11 cellular contexts compared by ENCODE assay signal in the genomic region with DNA sequence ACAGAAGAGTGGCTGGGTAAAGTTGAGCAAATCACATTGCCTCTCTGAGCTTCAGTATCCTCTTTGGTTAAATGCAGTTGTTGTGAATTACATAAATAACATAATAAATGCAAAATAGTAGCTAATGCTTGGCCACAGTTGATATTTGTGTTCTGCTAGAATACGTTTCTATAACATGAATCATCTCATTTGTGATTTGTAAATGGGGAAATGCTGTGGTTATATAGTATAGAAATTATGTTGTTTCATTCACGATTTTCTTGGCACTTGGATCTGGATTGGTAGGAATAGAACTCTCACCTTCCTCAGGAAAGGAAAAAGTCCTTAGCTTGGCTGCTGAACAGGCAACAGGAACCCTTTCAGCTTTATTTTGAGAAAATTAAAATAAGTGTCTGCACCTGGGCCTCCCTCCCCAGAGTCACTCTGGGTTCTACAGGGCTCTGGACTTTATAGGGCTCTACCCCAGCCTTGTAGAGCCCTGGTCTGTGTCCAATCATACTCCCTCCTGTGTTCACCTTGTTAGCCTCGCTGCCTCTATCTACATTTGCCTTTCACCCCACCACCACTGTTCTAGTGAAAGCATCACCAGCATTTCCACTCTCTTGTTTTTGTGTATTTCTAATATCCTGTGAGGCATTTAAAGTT.
DNase-seq lines count a peak whose midpoint lies in the region; ATAC-seq lines count a peak whose summit lies in the region.
"Had no signal": no experiment of that assay in that cellular context is flagged by ENCODE, and none has a peak within 500 bp of the region (broad histone marks: within the 10 kb centered on the region; RNA-seq: fewer than 3 reads in every experiment).

No MANE protein-coding gene starts in this region.

- H3K27ac Mint-ChIP-seq in activated naive CD8-positive, alpha-beta T cell treated with anti-CD3 and anti-CD28 coated beads, Interleukin-2, amount 10 ng/mL, durations not matched to agents 7 days and 5 days: peak overlapping the region; percentile 83
- H3K27ac Mint-ChIP-seq in stimulated activated naive B cell treated with anti-CD40 and anti-IgM and Interleukin-4, amounts not matched to agents 10 μg/mL and 1 μg/mL and 100 μg/mL, for 72 hours: peak overlapping the region; percentile 84
- no peak overlapping the region for H3K27ac Mint-ChIP-seq in activated T-helper 2 cell treated with anti-CD3 and anti-CD28 coated beads, Interferon-gamma antibody, Interleukin-2, Interleukin-4, amounts not matched to agents 10 μg/mL and 5 μg/mL and 100 μg/mL, durations not matched to agents 14 hours and 24 hours and 36 hours

- no peak for DNase-seq in activated T-cell treated with anti-CD3 and anti-CD28 coated beads, Interleukin-2, amount 50 U/mL, for 4 hours
- DNase-seq in activated T-cell treated with anti-CD3 and anti-CD28 coated beads for 4 hours (no peak), midbrain (lab: John Stamatoyannopoulos, UW) (no peak)
- DNase-seq in activated naive CD8-positive, alpha-beta T cell treated with anti-CD3 and anti-CD28 coated beads, Interleukin-2, amount 10 ng/mL, durations not matched to agents 7 days and 5 days: no peak
- no peak for DNase-seq in stimulated activated naive B cell treated with anti-CD40 and anti-IgM and Interleukin-4, amounts not matched to agents 10 μg/mL and 1 μg/mL and 100 μg/mL, for 72 hours
- no peak for DNase-seq in central memory CD4-positive, alpha-beta T cell
- no peak for DNase-seq in activated T-helper 2 cell treated with anti-CD3 and anti-CD28 coated beads, Interferon-gamma antibody, Interleukin-2, Interleukin-4, amounts not matched to agents 10 μg/mL and 5 μg/mL and 100 μg/mL, durations not matched to agents 14 hours and 24 hours and 36 hours (ENCODE audit: low spot score)
- DNase-seq: NCI-H2029, upper lobe of right lung had no signal

- peak overlapping the region; percentile 80 for H3K4me3 Mint-ChIP-seq in activated T-cell treated with anti-CD3 and anti-CD28 coated beads, Interleukin-2, amount 50 U/mL, for 4 hours
- H3K4me3 Mint-ChIP-seq in activated naive CD8-positive, alpha-beta T cell treated with anti-CD3 and anti-CD28 coated beads, Interleukin-2, amount 10 ng/mL, durations not matched to agents 7 days and 5 days: peak overlapping the region; percentile 79
- H3K4me3 Mint-ChIP-seq in stimulated activated naive B cell treated with anti-CD40 and anti-IgM and Interleukin-4, amounts not matched to agents 10 μg/mL and 1 μg/mL and 100 μg/mL, for 72 hours: peak overlapping the region; percentile 89 to 91
- no peak overlapping the region for H3K4me3 Mint-ChIP-seq in activated T-helper 2 cell treated with anti-CD3 and anti-CD28 coated beads, Interferon-gamma antibody, Interleukin-2, Interleukin-4, amounts not matched to agents 10 μg/mL and 5 μg/mL and 100 μg/mL, durations not matched to agents 14 hours and 24 hours and 36 hours (ENCODE audit: low read depth)

- POLR2A ChIA-PET in activated naive CD8-positive, alpha-beta T cell treated with anti-CD3 and anti-CD28 coated beads, Interleukin-2, amount 10 ng/mL, durations not matched to agents 7 days and 5 days (lab: Charles Lee): interaction anchor here (0.5 kb wide), 1 partner anchor 320 kb away, joined by 6 read pairs; no protein-coding TSS in a partner anchor

- H3K4me1 Mint-ChIP-seq in activated T-cell treated with anti-CD3 and anti-CD28 coated beads, Interleukin-2, amount 50 U/mL, for 4 hours (ENCODE audit: low read depth): peaks cover 69% of the 10 kb centered on the region
- H3K4me1 Mint-ChIP-seq in activated naive CD8-positive, alpha-beta T cell treated with anti-CD3 and anti-CD28 coated beads, Interleukin-2, amount 10 ng/mL, durations not matched to agents 7 days and 5 days: peaks cover 32% of the 10 kb centered on the region
- peaks cover 28 to 56% of the 10 kb centered on the region in 2 donors for H3K4me1 Mint-ChIP-seq in stimulated activated naive B cell treated with anti-CD40 and anti-IgM and Interleukin-4, amounts not matched to agents 10 μg/mL and 1 μg/mL and 100 μg/mL, for 72 hours
- peaks cover 48% of the 10 kb centered on the region for H3K4me1 Mint-ChIP-seq in activated T-helper 2 cell treated with anti-CD3 and anti-CD28 coated beads, Interferon-gamma antibody, Interleukin-2, Interleukin-4, amounts not matched to agents 10 μg/mL and 5 μg/mL and 100 μg/mL, durations not matched to agents 14 hours and 24 hours and 36 hours (ENCODE audit: low read depth)

- intact Hi-C loops in activated T-helper 2 cell treated with anti-CD3 and anti-CD28 coated beads, Interferon-gamma antibody, Interleukin-2, Interleukin-4, amounts not matched to agents 10 μg/mL and 5 μg/mL and 100 μg/mL, durations not matched to agents 14 hours and 24 hours and 36 hours (cut with micrococcal nuclease): loop anchor here (5.0 to 10.0 kb wide), 2 partner anchors 34 to 1778 kb away; a partner anchor contains a TSS

- no peaks in the 10 kb centered on the region for H3K36me3 Mint-ChIP-seq in activated T-cell treated with anti-CD3 and anti-CD28 coated beads, Interleukin-2, amount 50 U/mL, for 4 hours (ENCODE audit: insufficient read depth)
- peaks cover 19% of the 10 kb centered on the region for H3K36me3 Mint-ChIP-seq in activated naive CD8-positive, alpha-beta T cell treated with anti-CD3 and anti-CD28 coated beads, Interleukin-2, amount 10 ng/mL, durations not matched to agents 7 days and 5 days
- peaks cover 44 to 52% of the 10 kb centered on the region in 2 donors for H3K36me3 Mint-ChIP-seq in stimulated activated naive B cell treated with anti-CD40 and anti-IgM and Interleukin-4, amounts not matched to agents 10 μg/mL and 1 μg/mL and 100 μg/mL, for 72 hours
- no peaks in the 10 kb centered on the region for H3K36me3 Mint-ChIP-seq in activated T-helper 2 cell treated with anti-CD3 and anti-CD28 coated beads, Interferon-gamma antibody, Interleukin-2, Interleukin-4, amounts not matched to agents 10 μg/mL and 5 μg/mL and 100 μg/mL, durations not matched to agents 14 hours and 24 hours and 36 hours (ENCODE audit: low read depth)

- H3K27me3 Mint-ChIP-seq in activated T-cell treated with anti-CD3 and anti-CD28 coated beads, Interleukin-2, amount 50 U/mL, for 4 hours (ENCODE audit: low read depth): no peaks in the 10 kb centered on the region
- no peaks in the 10 kb centered on the region for H3K27me3 Mint-ChIP-seq in activated naive CD8-positive, alpha-beta T cell treated with anti-CD3 and anti-CD28 coated beads, Interleukin-2, amount 10 ng/mL, durations not matched to agents 7 days and 5 days
- H3K27me3 Mint-ChIP-seq in stimulated activated naive B cell treated with anti-CD40 and anti-IgM and Interleukin-4, amounts not matched to agents 10 μg/mL and 1 μg/mL and 100 μg/mL, for 72 hours: no peaks in the 10 kb centered on the region
- H3K27me3 Mint-ChIP-seq in activated T-helper 2 cell treated with anti-CD3 and anti-CD28 coated beads, Interferon-gamma antibody, Interleukin-2, Interleukin-4, amounts not matched to agents 10 μg/mL and 5 μg/mL and 100 μg/mL, durations not matched to agents 14 hours and 24 hours and 36 hours (ENCODE audit: low read depth): no peaks in the 10 kb centered on the region

- ATAC-seq in activated T-cell treated with anti-CD3 and anti-CD28 coated beads, Interleukin-2, amount 50 U/mL, for 4 hours: no peak
- peak; percentile 20 for ATAC-seq in HG02981 (IDR thresholded peaks at IDR 0.05; ENCODE audit: unreplicated experiment)
- ATAC-seq in activated naive CD8-positive, alpha-beta T cell treated with anti-CD3 and anti-CD28 coated beads, Interleukin-2, amount 10 ng/mL, durations not matched to agents 7 days and 5 days (ENCODE audit: low read depth): no peak
- no peak for ATAC-seq in stimulated activated naive B cell treated with anti-CD40 and anti-IgM and Interleukin-4, amounts not matched to agents 10 μg/mL and 1 μg/mL and 100 μg/mL, for 72 hours (replicated peaks)
- ATAC-seq: Panc1, upper lobe of right lung had no signal

- no peaks in the 10 kb centered on the region for H3K9me3 Mint-ChIP-seq in activated T-cell treated with anti-CD3 and anti-CD28 coated beads, Interleukin-2, amount 50 U/mL, for 4 hours
- H3K9me3 Mint-ChIP-seq in activated naive CD8-positive, alpha-beta T cell treated with anti-CD3 and anti-CD28 coated beads, Interleukin-2, amount 10 ng/mL, durations not matched to agents 7 days and 5 days: no peaks in the 10 kb centered on the region
- no peaks in the 10 kb centered on the region for H3K9me3 Mint-ChIP-seq in stimulated activated naive B cell treated with anti-CD40 and anti-IgM and Interleukin-4, amounts not matched to agents 10 μg/mL and 1 μg/mL and 100 μg/mL, for 72 hours
- no peaks in the 10 kb centered on the region for H3K9me3 Mint-ChIP-seq in activated T-helper 2 cell treated with anti-CD3 and anti-CD28 coated beads, Interferon-gamma antibody, Interleukin-2, Interleukin-4, amounts not matched to agents 10 μg/mL and 5 μg/mL and 100 μg/mL, durations not matched to agents 14 hours and 24 hours and 36 hours
